1 cellular context compared by ENCODE assay signal in the genomic region with DNA sequence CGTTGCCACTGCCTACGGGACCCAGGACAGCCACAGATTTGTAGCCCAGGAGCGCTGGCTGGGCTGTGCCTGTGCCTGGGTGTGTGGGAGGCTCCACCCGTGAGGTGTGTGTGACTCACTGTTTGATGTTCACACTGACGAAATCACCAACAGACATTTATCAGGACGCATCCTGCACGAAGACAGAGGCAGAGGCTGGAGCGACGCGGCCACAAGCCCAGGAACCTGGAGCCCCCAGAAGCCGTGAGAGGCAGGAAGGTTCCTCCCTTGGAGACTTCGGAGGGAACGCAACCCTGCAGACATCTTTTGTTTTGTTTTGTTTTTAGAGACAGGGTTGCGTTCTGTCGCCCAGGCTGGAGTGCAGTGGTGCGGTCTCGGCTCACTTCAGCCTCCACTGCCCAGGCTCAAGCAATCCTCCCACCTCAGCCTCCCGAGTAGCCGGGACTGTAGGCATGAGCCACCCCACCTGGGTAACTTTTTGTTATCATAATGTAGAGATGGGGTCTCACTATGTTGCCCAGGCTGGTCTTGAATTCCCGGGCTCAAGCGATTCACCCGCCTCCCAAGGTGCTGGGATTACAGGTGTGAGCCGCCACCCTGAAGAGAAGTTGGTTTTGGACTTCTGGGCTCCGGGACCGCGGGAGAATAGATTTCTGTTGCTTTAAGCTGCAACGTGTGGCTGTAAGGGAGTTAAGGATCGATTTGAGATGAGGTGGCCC.
TF ChIP-seq lines count a peak whose summit lies in the region.

No MANE protein-coding gene starts in this region.

TF ChIP-seq in K562, 482 proteins besides CTCF, POLR2A, EP300 and RAD21 (continued from another document and continues in another):
- peak in 1 of 2 experiments; percentile 80; a peak in 2 of 4 replicates for TF ChIP-seq ZNF318 (IDR thresholded peaks at IDR 0.05; ENCODE audit: borderline replicate concordance in 1 of 2, low read depth in 1 of 2)
- TF ChIP-seq, protein P1, sequence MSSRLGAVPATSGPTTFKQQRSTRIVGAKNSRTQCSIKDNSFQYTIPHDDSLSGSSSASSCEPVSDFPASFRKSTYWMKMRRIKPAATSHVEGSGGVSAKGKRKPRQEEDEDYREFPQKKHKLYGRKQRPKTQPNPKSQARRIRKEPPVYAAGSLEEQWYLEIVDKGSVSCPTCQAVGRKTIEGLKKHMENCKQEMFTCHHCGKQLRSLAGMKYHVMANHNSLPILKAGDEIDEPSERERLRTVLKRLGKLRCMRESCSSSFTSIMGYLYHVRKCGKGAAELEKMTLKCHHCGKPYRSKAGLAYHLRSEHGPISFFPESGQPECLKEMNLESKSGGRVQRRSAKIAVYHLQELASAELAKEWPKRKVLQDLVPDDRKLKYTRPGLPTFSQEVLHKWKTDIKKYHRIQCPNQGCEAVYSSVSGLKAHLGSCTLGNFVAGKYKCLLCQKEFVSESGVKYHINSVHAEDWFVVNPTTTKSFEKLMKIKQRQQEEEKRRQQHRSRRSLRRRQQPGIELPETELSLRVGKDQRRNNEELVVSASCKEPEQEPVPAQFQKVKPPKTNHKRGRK (tag; IDR thresholded peaks at IDR 0.05): no peak
- no peak for TF ChIP-seq SMAD1 (IDR thresholded peaks at IDR 0.05; ENCODE audit: low read depth, low read length, partially characterized antibody)
- TF ChIP-seq TCFL5 (CRISPR knock-in tag; conservative IDR thresholded peaks at IDR 0.05): no peak
- no peak for TF ChIP-seq ZBTB8A (IDR thresholded peaks at IDR 0.05; ENCODE audit: partially characterized antibody)
- no peak for TF ChIP-seq HEY1 (CRISPR knock-in tag; IDR thresholded peaks at IDR 0.05; ENCODE audit: borderline replicate concordance)
- TF ChIP-seq NONO (IDR thresholded peaks at IDR 0.05; ENCODE audit: low read depth in 2 of 2, low read length in 1 of 2): no peak
- no peak for TF ChIP-seq RUNX1 (IDR thresholded peaks at IDR 0.05; ENCODE audit: low read depth)
- TF ChIP-seq TCF7L2 (IDR thresholded peaks at IDR 0.05; ENCODE audit: low read depth, low read length): no peak
- TF ChIP-seq TBP (optimal IDR thresholded peaks at IDR 0.05; ENCODE audit: low read depth, low read length): no peak
- no peak for TF ChIP-seq RBM25 (IDR thresholded peaks at IDR 0.05; ENCODE audit: low read depth, low read length, severe bottlenecking)
- no peak for TF ChIP-seq E2F8 (IDR thresholded peaks at IDR 0.05; ENCODE audit: low read depth, partially characterized antibody)
- no peak for TF ChIP-seq ZNF785 (CRISPR knock-in tag; IDR thresholded peaks at IDR 0.05)
- TF ChIP-seq EHMT2 (IDR thresholded peaks at IDR 0.05): no peak
- no peak for TF ChIP-seq PTTG1 (tag; IDR thresholded peaks at IDR 0.05; ENCODE audit: low read depth)
- no peak for TF ChIP-seq SREBF2 (CRISPR knock-in tag; IDR thresholded peaks at IDR 0.05)
- TF ChIP-seq HINFP (tag; conservative IDR thresholded peaks at IDR 0.05; ENCODE audit: low read depth): no peak
- TF ChIP-seq MBD2 (IDR thresholded peaks at IDR 0.05; ENCODE audit: borderline replicate concordance, low read depth): no peak; the same call in 1 of the 2 replicates
- TF ChIP-seq, protein P2, sequence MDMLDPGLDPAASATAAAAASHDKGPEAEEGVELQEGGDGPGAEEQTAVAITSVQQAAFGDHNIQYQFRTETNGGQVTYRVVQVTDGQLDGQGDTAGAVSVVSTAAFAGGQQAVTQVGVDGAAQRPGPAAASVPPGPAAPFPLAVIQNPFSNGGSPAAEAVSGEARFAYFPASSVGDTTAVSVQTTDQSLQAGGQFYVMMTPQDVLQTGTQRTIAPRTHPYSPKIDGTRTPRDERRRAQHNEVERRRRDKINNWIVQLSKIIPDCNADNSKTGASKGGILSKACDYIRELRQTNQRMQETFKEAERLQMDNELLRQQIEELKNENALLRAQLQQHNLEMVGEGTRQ (CRISPR knock-in tag; IDR thresholded peaks at IDR 0.05): no peak
- no peak for TF ChIP-seq MCM3 (IDR thresholded peaks at IDR 0.05)
- no peak for TF ChIP-seq ZNF586 (CRISPR knock-in tag; conservative IDR thresholded peaks at IDR 0.05)
- no peak for TF ChIP-seq RHOXF2B (CRISPR knock-in tag; conservative IDR thresholded peaks at IDR 0.05)
- TF ChIP-seq FOXM1 (IDR thresholded peaks at IDR 0.05; ENCODE audit: low read depth): no peak
- no peak for TF ChIP-seq FOXM1 (CRISPR knock-in tag; IDR thresholded peaks at IDR 0.05; ENCODE audit: low read depth)
- no peak for TF ChIP-seq ZNF354B (CRISPR knock-in tag; IDR thresholded peaks at IDR 0.05)
- no peak for TF ChIP-seq ESRRB (CRISPR knock-in tag; IDR thresholded peaks at IDR 0.05; ENCODE audit: borderline replicate concordance)
- peak; percentile 68; the same call in 1 of the 2 replicates for TF ChIP-seq ZBTB17 (CRISPR knock-in tag; IDR thresholded peaks at IDR 0.05)
- TF ChIP-seq FOXA1 (IDR thresholded peaks at IDR 0.05; ENCODE audit: borderline replicate concordance): no peak
- no peak for TF ChIP-seq HNRNPK (IDR thresholded peaks at IDR 0.05; ENCODE audit: low read depth, low read length, poor library complexity, severe bottlenecking)
- TF ChIP-seq ZC3H8 (IDR thresholded peaks at IDR 0.05): no peak
- TF ChIP-seq BCLAF1 (IDR thresholded peaks at IDR 0.05; ENCODE audit: borderline replicate concordance in 1 of 2, control insufficient read depth in 1 of 2, low read depth in 2 of 2, low read length in 1 of 2): no peak
- no peak for TF ChIP-seq NR2F6 (CRISPR knock-in tag; IDR thresholded peaks at IDR 0.05)
- TF ChIP-seq ETS2 (tag; IDR thresholded peaks at IDR 0.05; ENCODE audit: borderline replicate concordance, poor library complexity, severe bottlenecking): no peak
- no peak for TF ChIP-seq PREB (CRISPR knock-in tag; IDR thresholded peaks at IDR 0.05)
- 0 out of 2 replicates have a peak, but pooled peaks have one; percentile 45 for TF ChIP-seq ZKSCAN8 (CRISPR knock-in tag; IDR thresholded peaks at IDR 0.05)
- TF ChIP-seq ZNF57 (CRISPR knock-in tag; IDR thresholded peaks at IDR 0.05): no peak
- TF ChIP-seq NR1H2 (CRISPR knock-in tag; IDR thresholded peaks at IDR 0.05): no peak
- TF ChIP-seq ZNF282 (CRISPR knock-in tag; IDR thresholded peaks at IDR 0.05): no peak
